3 cellular contexts compared by ENCODE assay signal in genomic region chr7:42730621-42731020, GRCh38.
"Had no signal": no experiment of that assay in that cellular context is flagged by ENCODE, and none has a peak within 500 bp of the region (broad histone marks: within the 10 kb centered on the region; RNA-seq: fewer than 3 reads in every experiment).

No MANE protein-coding gene starts in this region.

- DNase-seq: GDM1, GF-D8 had no signal

- H3K4me3 ChIP-seq: GM12878 had no signal
